1 cellular context compared by ENCODE assay signal in genomic region chr5:34501840-34502239, GRCh38.
TF ChIP-seq lines count a peak whose summit lies in the region.

No MANE protein-coding gene starts in this region.

TF ChIP-seq in IMR-90, 13 proteins besides CTCF, POLR2A, EP300 and RAD21 (continued from another document):
- TF ChIP-seq ELK1 (IDR thresholded peaks at IDR 0.05; ENCODE audit: borderline replicate concordance, low read depth, low read length) (no peak), RCOR1 (IDR thresholded peaks at IDR 0.05; ENCODE audit: insufficient replicate concordance, low read length) (no peak), SMC3 (IDR thresholded peaks at IDR 0.05; ENCODE audit: low read depth, low read length) (no peak), MAZ (IDR thresholded peaks at IDR 0.05; ENCODE audit: borderline replicate concordance, low read depth, low read length) (no peak)
TF ChIP-seq in IMR-90: peak in this region for 0.
